Comparison of ENCODE assay signal across 8 cellular contexts in genomic region chr1:145917595-145917994, GRCh38. TPM values are rescaled to one million over a fixed set of nuclear protein-coding genes. Genes with fewer than 3 reads are reported as not detected.
DNase-seq lines count a peak whose midpoint lies in the region; ATAC-seq and TF ChIP-seq lines count a peak whose summit lies in the region.

No MANE protein-coding gene starts in this region.

- TF ChIP-seq CTCF in GM12865 (IDR thresholded peaks at IDR 0.05; ENCODE audit: insufficient read depth, low read depth, low read length, missing control alignments) (no peak), SU-DHL-6 (IDR thresholded peaks at IDR 0.05; ENCODE audit: insufficient read depth, low read length, poor library complexity, severe bottlenecking) (no peak), fibroblast of the aortic adventitia (IDR thresholded peaks at IDR 0.05; ENCODE audit: insufficient read depth, low read length) (no peak), gastrocnemius medialis (IDR thresholded peaks at IDR 0.05 in 4 of 5, conservative IDR thresholded peaks at IDR 0.05 in 1 of 5) (no peak)

- ATAC-seq in gastrocnemius medialis: peak; percentile 53 to 59
- ATAC-seq in GM21576 (IDR thresholded peaks at IDR 0.05; ENCODE audit: unreplicated experiment): no peak

- H3K27ac ChIP-seq in SU-DHL-6 (ENCODE audit: low read depth, low read length) (no peak overlapping the region), gastrocnemius medialis (peak overlapping the region; percentile 92 to 98 (median 92))

- H3K4me2 ChIP-seq in SU-DHL-6 (ENCODE audit: low read depth, low read length, poor library complexity, severe bottlenecking): peak overlapping the region; percentile 76

- no peaks in the 10 kb centered on the region for H3K9me3 ChIP-seq in SU-DHL-6 (ENCODE audit: insufficient read depth, low read length)
- H3K9me3 ChIP-seq in gastrocnemius medialis: no peaks in the 10 kb centered on the region

- intact Hi-C loops in gastrocnemius medialis (cut with DNase I; ENCODE audit: low total_unique reads): loop anchor here (5.0 kb wide), 1 partner anchor 60 kb away; the partner anchor contains the start of gene PIAS3

- H3F3A ChIP-seq in SU-DHL-6 (ENCODE audit: insufficient read depth): peaks cover 16% of the 10 kb centered on the region

- H3K27me3 ChIP-seq in SU-DHL-6 (ENCODE audit: low read length) (no peaks in the 10 kb centered on the region), gastrocnemius medialis (no peaks in the 10 kb centered on the region)

- no peaks in the 10 kb centered on the region for H3K79me2 ChIP-seq in SU-DHL-6 (ENCODE audit: insufficient read depth, low read length)

- no peaks in the 10 kb centered on the region for H4K20me1 ChIP-seq in SU-DHL-6 (ENCODE audit: low read depth, low read length)

- H3K9ac ChIP-seq in SU-DHL-6 (ENCODE audit: low read length): peak overlapping the region; percentile 83

- in situ Hi-C loops in gastrocnemius medialis (cut with MboI; ENCODE audit: low sequenced_read_pairs in 4 of 4): loop anchor here in 1 of 4 donors (5.0 kb wide), 1 partner anchor 95 kb away; no protein-coding TSS in a partner anchor

- no peaks in the 10 kb centered on the region for H3K36me3 ChIP-seq in SU-DHL-6 (ENCODE audit: low read length)
- H3K36me3 ChIP-seq in gastrocnemius medialis: peaks cover 0 to 24% of the 10 kb centered on the region in 2 donors

- peak overlapping the region; percentile 80 for H3K4me3 ChIP-seq in GM12865 (ENCODE audit: low read depth, low read length)
- H3K4me3 ChIP-seq in SU-DHL-6 (ENCODE audit: insufficient read depth, low read length, poor library complexity, severe bottlenecking): peak overlapping the region; percentile 80
- H3K4me3 ChIP-seq in fibroblast of the aortic adventitia (ENCODE audit: low read depth, low read length): peak overlapping the region; percentile 97
- H3K4me3 ChIP-seq in gastrocnemius medialis: peak overlapping the region; percentile 76 to 97 (median 88)

- TF ChIP-seq POLR2A in gastrocnemius medialis (IDR thresholded peaks at IDR 0.05): no peak

- peaks cover 25 to 36% of the 10 kb centered on the region in 2 donors for H3K4me1 ChIP-seq in gastrocnemius medialis

- DNase-seq in GM12865 (ENCODE audit: low read depth) (no peak), fibroblast of the aortic adventitia (ENCODE audit: low read depth) (no peak), gastrocnemius medialis (peak; percentile 54 to 76), HuH-7 (ENCODE audit: low spot score) (no peak), T1000 (lab: John Stamatoyannopoulos, UW) (no peak), epidermal melanocyte (ENCODE audit: insufficient read length, low spot score) (no peak)

- H2AFZ ChIP-seq in SU-DHL-6 (ENCODE audit: low read depth, low read length, severe bottlenecking): peak overlapping the region; percentile 88

- no peaks in the 10 kb centered on the region for H3K9me2 ChIP-seq in SU-DHL-6 (replicated peaks; ENCODE audit: insufficient read depth, low read length)

RNA-seq across cellular contexts. Expression of gene PEX11B, which starts 0.9 kb away (rescaled TPM):
- total RNA-seq in fibroblast of the aortic adventitia (ENCODE audit: low replicate concordance) (26.8 and 33.4 TPM in 2 replicates), gastrocnemius medialis (10 to 100 TPM; 23.2 to 46.0 (median 31.7) TPM)

RNA-seq across cellular contexts. Expression of gene ITGA10, which starts 7.7 kb away (rescaled TPM):
- 2.0 and 28.3 TPM in 2 replicates for total RNA-seq in fibroblast of the aortic adventitia (ENCODE audit: low replicate concordance)
- total RNA-seq in gastrocnemius medialis: 10 to 100 TPM in 3 of 4 donors, 1 to 10 TPM in 1; 6.4 to 20.0 (median 14.7) TPM

RNA-seq across cellular contexts. Expression of gene RBM8A, which starts 9.7 kb away (rescaled TPM):
- total RNA-seq in fibroblast of the aortic adventitia (ENCODE audit: low replicate concordance): 111 and 583 TPM in 2 replicates
- 100 to 1,000 TPM; 199 to 589 (median 381) TPM for total RNA-seq in gastrocnemius medialis

RNA-seq across cellular contexts. Expression of gene ANKRD35, which starts 31.9 kb away (rescaled TPM):
- total RNA-seq in fibroblast of the aortic adventitia (ENCODE audit: low replicate concordance) (3.2 and 3.9 TPM in 2 replicates), gastrocnemius medialis (10 to 100 TPM in 2 of 4 donors, 1 to 10 TPM in 2; 8.0 to 19.5 (median 10.7) TPM)

RNA-seq across cellular contexts. Expression of gene LIX1L, which starts 40.2 kb away (rescaled TPM):
- 50.8 and 73.3 TPM in 2 replicates for total RNA-seq in fibroblast of the aortic adventitia (ENCODE audit: low replicate concordance)
- 100 to 1,000 TPM in 1 of 4 donors, 10 to 100 TPM in 3; 37.1 to 108 (median 75.4) TPM for total RNA-seq in gastrocnemius medialis

Comparison
In these comparisons a context has a peak if more than half of its experiments do, and no peak if none do; other contexts are left out.
1. DNase-seq: peak in gastrocnemius medialis (2 of 2); none in GM12865 (single experiment), fibroblast of the aortic adventitia (single experiment), HuH-7 (single experiment), T1000 (single experiment) and epidermal melanocyte (single experiment).
2. Peak in every context shown above with its lines, with median percentiles within 50 percentile points of each other: H3K4me3 ChIP-seq.